In genomic region chr5:64835266-64835665, GRCh38 we compare ENCODE assay signal across 9 cellular contexts.
"Had no signal": no experiment of that assay in that cellular context is flagged by ENCODE, and none has a peak within 500 bp of the region (broad histone marks: within the 10 kb centered on the region; RNA-seq: fewer than 3 reads in every experiment).

No MANE protein-coding gene starts in this region.

- H3K9ac ChIP-seq: GM23248 had no signal

- H2AFZ ChIP-seq: GM23248 had no signal

- H3K27ac ChIP-seq: GM23248 had no signal

- H3K36me3 ChIP-seq: HAP-1 had no signal

- ATAC-seq: HCT116 had no signal

- FAIRE-seq: HTR-8/SVneo, K562 had no signal

- DNase-seq: GM23248, GOT3, H7, HFFc6, IMR-90 had no signal

- H3K9me3 ChIP-seq: HAP-1 had no signal

- H3K4me3 ChIP-seq: GM23248, HAP-1, K562 had no signal
